1 cellular context compared by ENCODE assay signal in genomic region chr20:25390538-25391528, GRCh38.
TF ChIP-seq lines count a peak whose summit lies in the region.

Gene ABHD12 (minus strand): TSS chr20:25390835. CDS start chr20:25390703, 132 bp downstream.

TF ChIP-seq in HepG2, 621 proteins besides CTCF, POLR2A, EP300 and RAD21 (continued from another document and continues in another):
- TF ChIP-seq LRRFIP1 (CRISPR knock-in tag; conservative IDR thresholded peaks at IDR 0.05) = 0 out of 2 replicates have a peak, but pooled peaks have one; percentile 75
- TF ChIP-seq MTERF4 (CRISPR knock-in tag; IDR thresholded peaks at IDR 0.05) = peak; percentile 55; the same call in 1 of the 2 replicates
- TF ChIP-seq FOXK2 (IDR thresholded peaks at IDR 0.05) = no peak
- TF ChIP-seq GATAD2A (CRISPR knock-in tag; IDR thresholded peaks at IDR 0.05) = peak; percentile 79
- TF ChIP-seq ZNF343 (CRISPR knock-in tag; IDR thresholded peaks at IDR 0.05) = peak; percentile 76; the same call in 1 of the 2 replicates
- TF ChIP-seq PAF1 (CRISPR knock-in tag; IDR thresholded peaks at IDR 0.05) = no peak
- TF ChIP-seq ZMAT3 (CRISPR knock-in tag; conservative IDR thresholded peaks at IDR 0.05) = peak; percentile 68
- peak; percentile 37; the same call in 1 of the 2 replicates for TF ChIP-seq PRDM4 (CRISPR knock-in tag; IDR thresholded peaks at IDR 0.05; ENCODE audit: borderline replicate concordance)
- TF ChIP-seq MEIS1 (CRISPR knock-in tag; IDR thresholded peaks at IDR 0.05; ENCODE audit: borderline replicate concordance) = peak; percentile 95
- no peak; the same call in 1 of the 2 replicates for TF ChIP-seq RFX3 (CRISPR knock-in tag; IDR thresholded peaks at IDR 0.05)
- TF ChIP-seq SRSF4 (IDR thresholded peaks at IDR 0.05; ENCODE audit: low read depth, low read length, poor library complexity, severe bottlenecking) = no peak
- peak; percentile 94 for TF ChIP-seq KMT2B (CRISPR knock-in tag; IDR thresholded peaks at IDR 0.05)
- peak; percentile 92 for TF ChIP-seq TFDP1 (CRISPR knock-in tag; IDR thresholded peaks at IDR 0.05; ENCODE audit: borderline replicate concordance)
- peak; percentile 92 for TF ChIP-seq PHF8 (CRISPR knock-in tag; IDR thresholded peaks at IDR 0.05)
- TF ChIP-seq RFXANK (CRISPR knock-in tag; IDR thresholded peaks at IDR 0.05) = peak; percentile 63; the same call in 1 of the 2 replicates
- peak; percentile 85 for TF ChIP-seq ASH2L (IDR thresholded peaks at IDR 0.05; ENCODE audit: insufficient read length, low read depth, low read length)
- TF ChIP-seq PHF21A (CRISPR knock-in tag; IDR thresholded peaks at IDR 0.05) = peak; percentile 65; the same call in 1 of the 2 replicates
- TF ChIP-seq RARG (CRISPR knock-in tag; IDR thresholded peaks at IDR 0.05; ENCODE audit: low read depth) = no peak
- TF ChIP-seq ZFP41 (CRISPR knock-in tag; IDR thresholded peaks at IDR 0.05; ENCODE audit: borderline replicate concordance) = peak; percentile 70; the same call in 1 of the 2 replicates
- TF ChIP-seq ZNF709 (CRISPR knock-in tag; IDR thresholded peaks at IDR 0.05) = peak; percentile 12; the same call in 1 of the 2 replicates
- TF ChIP-seq SOX13 (IDR thresholded peaks at IDR 0.05) = 0 out of 2 replicates have a peak, but pooled peaks have one; percentile 1
- TF ChIP-seq SOX13 (CRISPR knock-in tag; conservative IDR thresholded peaks at IDR 0.05 in 1 of 2, IDR thresholded peaks at IDR 0.05 in 1 of 2) = peak; percentile 66 to 72; a peak in 2 of 4 replicates
- peak; percentile 97 for TF ChIP-seq ZFP36L1 (CRISPR knock-in tag; IDR thresholded peaks at IDR 0.05)
- TF ChIP-seq, protein P1, sequence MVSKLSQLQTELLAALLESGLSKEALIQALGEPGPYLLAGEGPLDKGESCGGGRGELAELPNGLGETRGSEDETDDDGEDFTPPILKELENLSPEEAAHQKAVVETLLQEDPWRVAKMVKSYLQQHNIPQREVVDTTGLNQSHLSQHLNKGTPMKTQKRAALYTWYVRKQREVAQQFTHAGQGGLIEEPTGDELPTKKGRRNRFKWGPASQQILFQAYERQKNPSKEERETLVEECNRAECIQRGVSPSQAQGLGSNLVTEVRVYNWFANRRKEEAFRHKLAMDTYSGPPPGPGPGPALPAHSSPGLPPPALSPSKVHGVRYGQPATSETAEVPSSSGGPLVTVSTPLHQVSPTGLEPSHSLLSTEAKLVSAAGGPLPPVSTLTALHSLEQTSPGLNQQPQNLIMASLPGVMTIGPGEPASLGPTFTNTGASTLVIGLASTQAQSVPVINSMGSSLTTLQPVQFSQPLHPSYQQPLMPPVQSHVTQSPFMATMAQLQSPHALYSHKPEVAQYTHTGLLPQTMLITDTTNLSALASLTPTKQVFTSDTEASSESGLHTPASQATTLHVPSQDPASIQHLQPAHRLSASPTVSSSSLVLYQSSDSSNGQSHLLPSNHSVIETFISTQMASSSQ (IDR thresholded peaks at IDR 0.05; ENCODE audit: low read depth) = no peak
- TF ChIP-seq, protein P1 (CRISPR knock-in tag; IDR thresholded peaks at IDR 0.05; ENCODE audit: borderline replicate concordance) = peak; percentile 83; the same call in 1 of the 2 replicates
- no peak for TF ChIP-seq ZNF672 (CRISPR knock-in tag; IDR thresholded peaks at IDR 0.05)
- TF ChIP-seq ZNF20 (CRISPR knock-in tag; IDR thresholded peaks at IDR 0.05) = no peak
- TF ChIP-seq ZSCAN22 (CRISPR knock-in tag; IDR thresholded peaks at IDR 0.05) = 0 out of 2 replicates have a peak, but pooled peaks have one; percentile 16
- TF ChIP-seq ZNF282 (IDR thresholded peaks at IDR 0.05; ENCODE audit: partially characterized antibody) = no peak
- no peak for TF ChIP-seq MTF2 (CRISPR knock-in tag; IDR thresholded peaks at IDR 0.05; ENCODE audit: borderline replicate concordance)
- TF ChIP-seq CBX2 (IDR thresholded peaks at IDR 0.05; ENCODE audit: low read depth, low read length) = no peak
- TF ChIP-seq CBX2 (CRISPR knock-in tag; IDR thresholded peaks at IDR 0.05; ENCODE audit: low read depth) = no peak
- peak; percentile 9; the same call in 1 of the 2 replicates for TF ChIP-seq ZFP82 (CRISPR knock-in tag; IDR thresholded peaks at IDR 0.05; ENCODE audit: borderline replicate concordance)
- TF ChIP-seq ZNF354B (CRISPR knock-in tag; IDR thresholded peaks at IDR 0.05) = peak; percentile 84; the same call in 1 of the 2 replicates
- TF ChIP-seq BCL3 (CRISPR knock-in tag; IDR thresholded peaks at IDR 0.05) = 0 out of 2 replicates have a peak, but pooled peaks have one; percentile 56
- TF ChIP-seq ZBTB49 (CRISPR knock-in tag; IDR thresholded peaks at IDR 0.05; ENCODE audit: borderline replicate concordance) = peak; percentile 79
- peak; percentile 93 for TF ChIP-seq SAP130 (CRISPR knock-in tag; IDR thresholded peaks at IDR 0.05; ENCODE audit: low read depth)
- TF ChIP-seq FOXP4 (CRISPR knock-in tag; IDR thresholded peaks at IDR 0.05) = peak; percentile 56
- TF ChIP-seq ZBTB33 (CRISPR knock-in tag; IDR thresholded peaks at IDR 0.05) = no peak; the same call in 1 of the 2 replicates
- TF ChIP-seq ZNF143 (CRISPR knock-in tag; IDR thresholded peaks at IDR 0.05) = peak; percentile 87
